ENCODE assay signal across 6 cellular contexts in the genomic region with DNA sequence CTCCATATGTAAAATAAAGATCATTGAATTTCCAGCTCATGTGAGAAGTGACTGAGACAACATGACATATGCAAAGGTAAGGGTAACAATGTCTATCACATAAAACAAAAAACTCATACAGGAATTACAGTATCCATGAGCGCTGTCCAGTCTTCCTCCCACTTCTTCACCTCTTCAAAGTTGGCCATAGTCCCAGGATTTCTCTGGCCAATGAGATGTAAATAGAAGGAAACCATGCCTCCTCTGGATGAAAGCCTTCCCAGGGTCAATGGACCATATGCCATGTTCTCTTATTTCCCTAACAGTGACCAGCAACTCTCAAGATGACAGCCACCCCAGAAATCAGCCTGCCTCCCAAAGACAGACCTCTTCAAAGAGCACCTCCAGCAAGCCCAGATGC.
"Had no signal": no experiment of that assay in that cellular context is flagged by ENCODE, and none has a peak within 500 bp of the region (broad histone marks: within the 10 kb centered on the region; RNA-seq: fewer than 3 reads in every experiment).

No MANE protein-coding gene starts in this region.

- FAIRE-seq: H1, H54, HepG2 had no signal

- H3K4me3 ChIP-seq: GM23338 had no signal

- H2AFZ ChIP-seq: GM23338 had no signal

- DNase-seq: H9, HCEC 1CT had no signal

- ATAC-seq: GM23338, HepG2 had no signal

- H3K4me2 ChIP-seq: GM23338 had no signal
